ENCODE assay signal across 5 cellular contexts in the genomic region with DNA sequence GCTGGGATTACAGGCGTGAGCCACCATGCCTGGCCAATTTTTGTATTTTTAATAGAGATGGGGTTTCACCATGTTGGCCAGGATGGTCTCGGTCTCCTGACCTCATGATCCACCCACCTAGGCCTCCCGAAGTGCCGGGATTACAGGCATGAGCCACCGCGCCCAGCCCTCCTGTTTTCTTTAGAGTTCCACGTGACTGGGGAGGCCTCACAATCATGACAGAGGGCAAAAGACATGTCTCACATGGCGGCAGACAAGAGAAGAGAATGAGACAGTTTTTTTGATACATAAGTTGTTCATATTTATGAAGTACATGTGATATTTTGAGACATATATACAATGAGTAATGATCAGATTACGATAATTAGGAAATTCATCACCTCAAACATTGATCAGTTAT. TPM values are rescaled to one million over a fixed set of nuclear protein-coding genes. Genes with fewer than 3 reads are reported as not detected.
"Had no signal": no experiment of that assay in that cellular context is flagged by ENCODE, and none has a peak within 500 bp of the region (broad histone marks: within the 10 kb centered on the region; RNA-seq: fewer than 3 reads in every experiment).

No MANE protein-coding gene starts in this region.

RNA-seq across cellular contexts. Expression of a gene that starts 6.8 kb away (rescaled TPM):
- total RNA-seq: HT-29, HT1080, IMR-90, K562 had no signal
- polyA plus RNA-seq: IgD-negative memory B cell, IMR-90, K562 had no signal
